Comparison of ENCODE assay signal across 6 cellular contexts in the genomic region with DNA sequence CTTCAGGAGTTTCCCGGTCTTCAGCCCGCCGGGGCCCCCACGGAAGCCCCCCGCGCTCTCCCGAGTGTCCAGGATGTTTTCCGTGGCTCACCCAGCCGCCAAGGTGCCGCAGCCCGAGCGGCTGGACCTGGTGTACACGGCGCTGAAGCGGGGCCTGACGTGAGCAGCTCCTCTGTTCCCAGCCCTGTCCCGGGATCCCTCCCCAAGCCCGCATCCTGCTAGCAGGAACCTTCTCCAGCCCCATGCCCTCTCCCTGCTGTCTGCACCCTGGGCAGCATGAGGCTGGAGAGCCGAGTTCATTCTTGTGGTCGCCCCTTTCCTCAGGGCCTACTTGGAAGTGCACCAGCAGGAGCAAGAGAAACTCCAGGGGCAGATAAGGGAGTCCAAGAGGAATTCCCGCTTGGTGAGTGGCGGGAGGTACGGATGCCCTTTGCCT. TPM values are rescaled to one million over a fixed set of nuclear protein-coding genes. Genes with fewer than 3 reads are reported as not detected.
DNase-seq lines count a peak whose midpoint lies in the region; ATAC-seq and TF ChIP-seq lines count a peak whose summit lies in the region.

No MANE protein-coding gene starts in this region.

- H3K27ac Mint-ChIP-seq in progenitor cell of endocrine pancreas, result peak overlapping the region; percentile 10

- no peaks in the 10 kb centered on the region for H3K9me3 Mint-ChIP-seq in progenitor cell of endocrine pancreas (ENCODE audit: low read depth)

- no peaks in the 10 kb centered on the region; the same call in 1 of the 2 replicates for H3K36me3 ChIP-seq in SJCRH30

- TF ChIP-seq CTCF in progenitor cell of endocrine pancreas (IDR thresholded peaks at IDR 0.05; ENCODE audit: unreplicated experiment), result no peak

- no peaks in the 10 kb centered on the region for H3K4me1 ChIP-seq in SJCRH30

- H3K27ac ChIP-seq in SJCRH30, result no peak overlapping the region

- DNase-seq in HuH-7 (ENCODE audit: low spot score) (peak; percentile 58), dermis blood vessel endothelial cell (peak; percentile 48), progenitor cell of endocrine pancreas (ENCODE audit: low spot score, unreplicated experiment) (no peak), SJCRH30 (no peak), NAMALWA (ENCODE audit: low spot score) (no peak)

- no peak for ATAC-seq in GM21447 (IDR thresholded peaks at IDR 0.05; ENCODE audit: unreplicated experiment)

- peak overlapping the region; percentile 63 for H3K4me3 Mint-ChIP-seq in progenitor cell of endocrine pancreas (ENCODE audit: low read depth)

- H3K4me1 Mint-ChIP-seq in progenitor cell of endocrine pancreas (ENCODE audit: low read depth), result peaks cover 7% of the 10 kb centered on the region

- peaks cover 10% of the 10 kb centered on the region for H3K36me3 Mint-ChIP-seq in progenitor cell of endocrine pancreas (ENCODE audit: insufficient read depth)

- H3K27me3 ChIP-seq in SJCRH30, result no peaks in the 10 kb centered on the region

- no peak overlapping the region for H3K4me3 ChIP-seq in SJCRH30

- peaks cover 18% of the 10 kb centered on the region for H3K27me3 Mint-ChIP-seq in progenitor cell of endocrine pancreas

- no peaks in the 10 kb centered on the region for H3K9me3 ChIP-seq in SJCRH30 (replicated peaks)

RNA-seq across cellular contexts. Expression of gene RIPOR1, which starts 10.1 kb away (rescaled TPM):
- total RNA-seq in dermis blood vessel endothelial cell (74.9 and 149 TPM in 2 replicates), progenitor cell of endocrine pancreas (72.7 and 78.8 TPM in 2 replicates)
- 10.8 and 13.5 TPM in 2 replicates for total RNA-seq in SJCRH30 (2014; rRNA removed; shearing (Covaris generic))

RNA-seq across cellular contexts. Expression of gene CTCF, which starts 23.6 kb away (rescaled TPM):
- 30.3 and 36.3 TPM in 2 replicates for total RNA-seq in dermis blood vessel endothelial cell
- total RNA-seq in progenitor cell of endocrine pancreas, result 67.8 and 69.8 TPM in 2 replicates
- 53.9 and 58.7 TPM in 2 replicates for total RNA-seq in SJCRH30 (2014; rRNA removed; shearing (Covaris generic))

RNA-seq across cellular contexts. Expression of gene AGRP, which starts 55.3 kb away (rescaled TPM):
- not detected in 2 replicates for total RNA-seq in dermis blood vessel endothelial cell
- total RNA-seq in progenitor cell of endocrine pancreas, result not detected in 2 replicates
- total RNA-seq in SJCRH30 (2014; rRNA removed; shearing (Covaris generic)), result not detected in 2 replicates

RNA-seq across cellular contexts. Expression of gene ATP6V0D1, which starts 57.7 kb away (rescaled TPM):
- 134 and 155 TPM in 2 replicates for total RNA-seq in dermis blood vessel endothelial cell
- 65.3 and 67.5 TPM in 2 replicates for total RNA-seq in progenitor cell of endocrine pancreas
- total RNA-seq in SJCRH30 (2014; rRNA removed; shearing (Covaris generic)), result 48.6 and 49.4 TPM in 2 replicates

Comparison
In these comparisons a context has a peak if more than half of its experiments do, and no peak if none do; other contexts are left out.
1. DNase-seq: peak in HuH-7 (single experiment) and dermis blood vessel endothelial cell (single experiment); none in progenitor cell of endocrine pancreas (single experiment), SJCRH30 (0 of 2) and NAMALWA (single experiment).